ENCODE assay signal across 27 cellular contexts in the genomic region with DNA sequence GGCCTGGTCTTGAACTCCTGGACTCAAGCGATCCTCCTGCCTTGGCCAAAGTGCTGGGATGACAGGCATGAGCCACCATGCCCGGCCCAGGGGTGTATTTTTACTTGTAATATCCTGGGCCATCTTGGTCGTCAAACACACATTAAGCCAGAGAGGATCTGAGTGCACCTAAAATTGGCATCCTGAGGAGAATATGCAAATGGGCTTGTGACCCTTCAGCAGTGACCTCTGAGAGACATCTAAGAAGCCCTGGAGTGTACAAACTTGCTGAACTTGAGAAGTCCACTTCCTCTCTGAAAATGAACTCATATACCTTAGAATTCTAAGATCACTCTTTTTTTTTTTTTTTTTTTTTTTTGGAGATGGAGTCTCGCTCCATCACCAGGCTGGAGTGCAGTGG.
"Had no signal": no experiment of that assay in that cellular context is flagged by ENCODE, and none has a peak within 500 bp of the region (broad histone marks: within the 10 kb centered on the region; RNA-seq: fewer than 3 reads in every experiment).

No MANE protein-coding gene starts in this region.

- ATAC-seq: activated CD4-positive, CD25-positive, alpha-beta regulatory T cell treated with anti-CD3 and anti-CD28 coated beads, Interleukin-2, amount 50 U/mL, for 24 hours; activated CD8-positive, alpha-beta memory T cell treated with anti-CD3 and anti-CD28 coated beads, Interleukin-2, amount 10 ng/mL, durations not matched to agents 7 days and 5 days; activated CD8-positive, alpha-beta T cell treated with anti-CD3 and anti-CD28 coated beads for 36 hours; effector memory CD8-positive, alpha-beta T cell; esophagus mucosa; left ventricle myocardium superior; naive thymus-derived CD8-positive, alpha-beta T cell; right lobe of liver; stimulated activated effector memory CD8-positive, alpha-beta T cell treated with anti-CD3 and anti-CD28 coated beads, Interleukin-12 subunit alpha, Interleukin-12 subunit beta, amount 100 ng/mL, for 72 hours had no signal

- H3K4me1 ChIP-seq: colonic mucosa, neural progenitor cell, right lobe of liver, stomach, suprapubic skin, transverse colon had no signal

- H3K9me3 ChIP-seq: colonic mucosa, right lobe of liver, stomach, suprapubic skin, transverse colon had no signal

- DNase-seq: activated CD4-positive, alpha-beta T cell treated with anti-CD3 and anti-CD28 coated beads, Interleukin-2, amount 10 ng/mL, durations not matched to agents 7 days and 5 days; activated CD8-positive, alpha-beta memory T cell treated with anti-CD3 and anti-CD28 coated beads, Interleukin-2, amount 10 ng/mL, durations not matched to agents 7 days and 5 days; activated CD8-positive, alpha-beta T cell treated with anti-CD3 and anti-CD28 coated beads for 36 hours; activated effector memory CD4-positive, alpha-beta T cell treated with anti-CD3 and anti-CD28 coated beads, Interleukin-2, amount 50 U/mL, for 16 hours; activated naive CD4-positive, alpha-beta T cell treated with anti-CD3 and anti-CD28 coated beads, Interleukin-2, amount 10 ng/mL, durations not matched to agents 7 days and 5 days; activated T-cell treated with anti-CD3 and anti-CD28 coated beads for 4 hours; amygdala; colonic mucosa; dorsolateral prefrontal cortex; effector memory CD8-positive, alpha-beta T cell; foreskin melanocyte; hypothalamus; left ventricle myocardium superior; mammary epithelial cell; naive thymus-derived CD8-positive, alpha-beta T cell; posterior cingulate gyrus; right lobe of liver; stimulated activated CD4-positive, alpha-beta T cell treated with anti-CD3 and anti-CD28 coated beads, Interleukin-1b, Interleukin-23, amount 100 ng/mL, for 48 hours; stomach; transverse colon had no signal

- H3K4me2 ChIP-seq: neural progenitor cell had no signal

- H3K4me3 ChIP-seq: colonic mucosa, dorsolateral prefrontal cortex, neural progenitor cell, right lobe of liver, skin epidermis, stomach, suprapubic skin, transverse colon had no signal

- H3K36me3 ChIP-seq: colonic mucosa, neural progenitor cell, right lobe of liver, stomach, suprapubic skin, transverse colon had no signal

- H3K9ac ChIP-seq: neural progenitor cell had no signal

- H3K27me3 ChIP-seq: colonic mucosa, dorsolateral prefrontal cortex, neural progenitor cell, right lobe of liver, stomach, suprapubic skin, transverse colon had no signal

- H3K27ac ChIP-seq: colonic mucosa, dorsolateral prefrontal cortex, neural progenitor cell, right lobe of liver, skin epidermis, stomach, suprapubic skin, transverse colon, VCaP had no signal

- H2AFZ ChIP-seq: neural progenitor cell had no signal
